ENCODE assay signal across 8 cellular contexts in genomic region chr20:62363920-62364851, GRCh38. TPM values are rescaled to one million over a fixed set of nuclear protein-coding genes. Genes with fewer than 3 reads are reported as not detected.
DNase-seq lines count a peak whose midpoint lies in the region; ATAC-seq and TF ChIP-seq lines count a peak whose summit lies in the region.

No MANE protein-coding gene starts in this region.

- H3K36me3 Mint-ChIP-seq in MCF 10A (ENCODE audit: insufficient read depth, unreplicated experiment): peaks cover 35% of the 10 kb centered on the region

- no peaks in the 10 kb centered on the region for H3K9me3 Mint-ChIP-seq in MCF 10A (ENCODE audit: unreplicated experiment)

- H3K4me3 ChIP-seq in HCT116 (replicated peaks in 1 of 2; ENCODE audit: low read depth in 1 of 2, low read length in 2 of 2) (no peak overlapping the region), skeletal muscle tissue (ENCODE audit: low read length in 3 of 3) (peak overlapping the region in 2 of 3 donors; percentile 21 to 54)

- POLR2A ChIA-PET in HCT116 (lab: Charles Lee): interaction anchor here (1.1 to 2.1 kb wide), 2 partner anchors 14 to 22 kb away, joined by 4 to 12 read pairs; partner anchors contain the start of gene RPS21
- POLR2A ChIA-PET in MCF 10A (lab: Yijun Ruan, JAX): interaction anchor here (0.7 to 12.9 kb wide), 12 partner anchors 7 to 430 kb away, joined by 3 to 347 read pairs (median 5); partner anchors contain the start of genes ADRM1 and RPS21

- H3K4me1 ChIP-seq in HCT116 (ENCODE audit: control insufficient read depth in 1 of 2, insufficient read depth in 2 of 2, low read length in 2 of 2): peaks cover 69 to 86% of the 10 kb centered on the region in 2 experiments
- H3K4me1 ChIP-seq in skeletal muscle tissue (ENCODE audit: control insufficient read depth in 3 of 3, insufficient read depth in 3 of 3, low read length in 3 of 3): peaks cover 65 to 84% (median 79%) of the 10 kb centered on the region in 3 donors

- H3K4me3 Mint-ChIP-seq in MCF 10A (ENCODE audit: unreplicated experiment): peak overlapping the region; percentile 80

- H3K9me2 ChIP-seq in HCT116 (ENCODE audit: insufficient read depth): no peaks in the 10 kb centered on the region

- no peaks in the 10 kb centered on the region for H3K27me3 Mint-ChIP-seq in MCF 10A (ENCODE audit: insufficient read depth, unreplicated experiment)

- no peaks in the 10 kb centered on the region for H3K27me3 ChIP-seq in HCT116 (ENCODE audit: insufficient read depth, low read length)
- H3K27me3 ChIP-seq in skeletal muscle tissue (ENCODE audit: control insufficient read depth in 3 of 3, insufficient read depth in 3 of 3, low read length in 3 of 3): peaks cover 0 to 3% (median 0%) of the 10 kb centered on the region in 3 donors

- CTCF ChIA-PET in HCT116 (lab: Charles Lee) (no interaction called here), MCF 10A (lab: Yijun Ruan, JAX) (interaction anchor here (0.7 to 8.3 kb wide), 17 partner anchors 8 to 63 kb away, joined by 3 to 87 read pairs (median 5); partner anchors contain the start of genes ADRM1 and RPS21)

- peaks cover 48% of the 10 kb centered on the region for H3K4me1 Mint-ChIP-seq in MCF 10A (ENCODE audit: insufficient read depth, unreplicated experiment)

- H3K27ac Mint-ChIP-seq in MCF 10A (ENCODE audit: low read depth, unreplicated experiment): no peak overlapping the region

- DNase-seq in HCT116 (ENCODE audit: low read depth, low spot score) (no peak), MCF 10A (ENCODE audit: unreplicated experiment) (peak; percentile 36), islet precursor cell (peak; percentile 70)
- DNase-seq in activated CD8-positive, alpha-beta memory T cell treated with anti-CD3 and anti-CD28 coated beads, Interleukin-2, amount 50 U/mL, for 48 hours: no peak

- RAD21 ChIA-PET in HCT116 (lab: Charles Lee; ENCODE audit: low non-redundant PET in 1 of 2, low total read pairs in 2 of 2, uncharacterized antibody in 2 of 2, unreplicated experiment in 2 of 2): interaction anchor here in 1 of 2 experiments (0.9 kb wide), 1 partner anchor 14 kb away, joined by 3 read pairs; no protein-coding TSS in a partner anchor

- H4K20me1 ChIP-seq in HCT116 (ENCODE audit: insufficient read depth): no peaks in the 10 kb centered on the region

- peaks cover 72% of the 10 kb centered on the region for H3K79me2 ChIP-seq in HCT116 (ENCODE audit: insufficient read depth, low read length)

- H3K9ac ChIP-seq in HCT116 (ENCODE audit: low read length) (peak overlapping the region; percentile 94), skeletal muscle tissue (ENCODE audit: low read depth in 1 of 3, low read length in 3 of 3) (peak overlapping the region in 2 of 3 donors; percentile 62 to 70)

- H3K36me3 ChIP-seq in HCT116 (ENCODE audit: control insufficient read depth in 1 of 2, insufficient read depth in 2 of 2, low read length in 2 of 2) (no peaks in the 10 kb centered on the region; a peak in 1 of 4 replicates), skeletal muscle tissue (ENCODE audit: control insufficient read depth in 3 of 3, insufficient read depth in 3 of 3, low read length in 3 of 3) (no peaks in the 10 kb centered on the region)

- H3K4me2 ChIP-seq in HCT116 (ENCODE audit: low read length): peak overlapping the region; percentile 100

- no peak for TF ChIP-seq CTCF in HCT116 (IDR thresholded peaks at IDR 0.05 in 2 of 3, conservative IDR thresholded peaks at IDR 0.05 in 1 of 3; ENCODE audit: borderline replicate concordance in 1 of 3, insufficient read depth in 1 of 3, low read depth in 2 of 3, low read length in 2 of 3)
- TF ChIP-seq CTCF in MCF 10A (IDR thresholded peaks at IDR 0.05; ENCODE audit: unreplicated experiment): no peak

- no peak overlapping the region for H2AFZ ChIP-seq in HCT116 (ENCODE audit: low read depth, low read length, poor library complexity, severe bottlenecking)

- TF ChIP-seq RAD21 in HCT116 (IDR thresholded peaks at IDR 0.05; ENCODE audit: low read depth): no peak

- H3K9me3 ChIP-seq in HCT116 (ENCODE audit: control insufficient read depth in 1 of 2, insufficient read depth in 1 of 2, low read depth in 1 of 2, low read length in 2 of 2) (no peaks in the 10 kb centered on the region), skeletal muscle tissue (ENCODE audit: control insufficient read depth in 3 of 3, low read length in 3 of 3) (no peaks in the 10 kb centered on the region)

- peak overlapping the region; percentile 98 for H3K27ac ChIP-seq in HCT116 (ENCODE audit: low read depth, low read length)
- H3K27ac ChIP-seq in skeletal muscle tissue (ENCODE audit: low read depth, low read length): peak overlapping the region; percentile 83

- TF ChIP-seq POLR2A in HCT116 (IDR thresholded peaks at IDR 0.05; ENCODE audit: borderline replicate concordance, extremely low read depth, insufficient read depth, insufficient read length): no peak

- BruUV-seq in HCT116 (replicated peaks; lab: Mats Ljungman, UMichigan): no TSS peak
- no TSS peak for BruUV-seq in MCF 10A (replicated peaks; lab: Mats Ljungman, UMichigan)

- intact Hi-C loops in HCT116 (cut with micrococcal nuclease) (no loop called here), MCF 10A (cut with micrococcal nuclease) (no loop called here)

- ATAC-seq in HCT116 (no peak), GM18511 (IDR thresholded peaks at IDR 0.05; ENCODE audit: unreplicated experiment) (no peak), HG02852 (IDR thresholded peaks at IDR 0.05; ENCODE audit: unreplicated experiment) (no peak), GM18498 (IDR thresholded peaks at IDR 0.05; ENCODE audit: unreplicated experiment) (no peak)

TF ChIP-seq in HCT116, 20 proteins besides CTCF, POLR2A, EP300 and RAD21:
- TF ChIP-seq ZBTB33 (IDR thresholded peaks at IDR 0.05; ENCODE audit: extremely low read depth, insufficient replicate concordance, low read length): no peak
- TF ChIP-seq ZNF274 (IDR thresholded peaks at IDR 0.05; ENCODE audit: low read depth, low read length): no peak
- no peak for TF ChIP-seq ELF1 (IDR thresholded peaks at IDR 0.05; ENCODE audit: borderline replicate concordance, low read depth)
- no peak for TF ChIP-seq YY1 (IDR thresholded peaks at IDR 0.05; ENCODE audit: extremely low read depth, insufficient replicate concordance, low read depth, low read length)
- TF ChIP-seq JUND (IDR thresholded peaks at IDR 0.05): no peak
- TF ChIP-seq POLR2AphosphoS5 (IDR thresholded peaks at IDR 0.05; ENCODE audit: low read depth, low read length): no peak
- no peak for TF ChIP-seq REST (IDR thresholded peaks at IDR 0.05; ENCODE audit: low read depth)
- TF ChIP-seq CBX3 (IDR thresholded peaks at IDR 0.05; ENCODE audit: low read depth): no peak
- no peak for TF ChIP-seq SP1 (IDR thresholded peaks at IDR 0.05; ENCODE audit: low read depth)
- TF ChIP-seq CEBPB (IDR thresholded peaks at IDR 0.05; ENCODE audit: low read depth): no peak
- no peak for TF ChIP-seq TCF7L2 (IDR thresholded peaks at IDR 0.05; ENCODE audit: borderline replicate concordance, extremely low read depth, insufficient read depth, insufficient read length)
- no peak for TF ChIP-seq ZFX (IDR thresholded peaks at IDR 0.05)
- TF ChIP-seq EZH2phosphoT487 (IDR thresholded peaks at IDR 0.05; ENCODE audit: borderline replicate concordance): no peak
- TF ChIP-seq EZH2 (IDR thresholded peaks at IDR 0.05): no peak

RNA-seq across cellular contexts. Expression of gene LAMA5, which starts 2.9 kb away (rescaled TPM):
- 321 TPM for total RNA-seq in HCT116 (2021; ENCODE audit: unreplicated experiment)
- 190 and 217 TPM in 2 replicates for polyA plus RNA-seq in HCT116 (2012)
- 266 and 292 TPM in 2 replicates for total RNA-seq in MCF 10A (2022)
- 14.1 TPM for total RNA-seq in skeletal muscle tissue

RNA-seq across cellular contexts. Expression of gene RPS21, which starts 22.7 kb away (rescaled TPM):
- total RNA-seq in HCT116 (2021; ENCODE audit: unreplicated experiment) (2,488 TPM), MCF 10A (2022) (1,978 and 2,055 TPM in 2 replicates), skeletal muscle tissue (1,418 TPM)
- polyA plus RNA-seq in HCT116 (2012): 5,598 and 10,032 TPM in 2 replicates

RNA-seq across cellular contexts. Expression of gene CABLES2, which starts 42.9 kb away (rescaled TPM):
- total RNA-seq in HCT116 (2021; ENCODE audit: unreplicated experiment) (8.9 TPM), MCF 10A (2022) (1.5 and 2.8 TPM in 2 replicates), skeletal muscle tissue (1.0 TPM)
- 8.1 and 9.5 TPM in 2 replicates for polyA plus RNA-seq in HCT116 (2012)

Comparison
In these comparisons a context has a peak if more than half of its experiments do, and no peak if none do; other contexts are left out.
1. DNase-seq: peak in MCF 10A (single experiment) and islet precursor cell (single experiment); none in HCT116 (single experiment) and activated CD8-positive, alpha-beta memory T cell treated with anti-CD3 and anti-CD28 coated beads, Interleukin-2, amount 50 U/mL, for 48 hours (single experiment).
2. H3K4me3 ChIP-seq: peak in skeletal muscle tissue (2 of 3); none in HCT116 (0 of 2).
3. RNA of gene LAMA5, which starts 2.9 kb away (total RNA-seq): 321 TPM in HCT116 (single experiment) and 266 to 292 TPM in MCF 10A; 14.1 TPM in skeletal muscle tissue (single experiment); every median in the first group is over 10 times any median in the second.